14 cellular contexts compared by ENCODE assay signal in genomic region chr10:35035641-35036040, GRCh38.
"Had no signal": no experiment of that assay in that cellular context is flagged by ENCODE, and none has a peak within 500 bp of the region (broad histone marks: within the 10 kb centered on the region; RNA-seq: fewer than 3 reads in every experiment).

No MANE protein-coding gene starts in this region.

- H3K9me3 Mint-ChIP-seq: dendritic cell treated with granulocyte-macrophage colony-stimulating factor and Interleukin-4, amounts not matched to agents 40 ng/mL and 50 ng/mL, for 4 days; effector memory CD8-positive, alpha-beta T cell; naive B cell had no signal

- H3K27ac Mint-ChIP-seq: dendritic cell treated with granulocyte-macrophage colony-stimulating factor and Interleukin-4, amounts not matched to agents 40 ng/mL and 50 ng/mL, for 4 days had no signal

- ATAC-seq: effector memory CD8-positive, alpha-beta T cell had no signal

- H3K4me1 ChIP-seq: parathyroid adenoma had no signal

- H3K4me3 Mint-ChIP-seq: dendritic cell treated with granulocyte-macrophage colony-stimulating factor and Interleukin-4, amounts not matched to agents 40 ng/mL and 50 ng/mL, for 4 days; effector memory CD8-positive, alpha-beta T cell; naive B cell had no signal

- H3K27ac ChIP-seq: brain microvascular endothelial cell, neutrophil, parathyroid adenoma, VCaP had no signal

- H3K27me3 ChIP-seq: brain microvascular endothelial cell, neutrophil had no signal

- H3K27me3 Mint-ChIP-seq: dendritic cell treated with granulocyte-macrophage colony-stimulating factor and Interleukin-4, amounts not matched to agents 40 ng/mL and 50 ng/mL, for 4 days; effector memory CD8-positive, alpha-beta T cell; naive B cell had no signal

- H3K9me3 ChIP-seq: neutrophil had no signal

- DNase-seq: activated CD4-positive, alpha-beta T cell treated with anti-CD3 and anti-CD28 coated beads for 1 hour; activated CD4-positive, alpha-beta T cell treated with anti-CD3 and anti-CD28 coated beads, Interleukin-2, amount 50 U/mL, for 4 hours; activated naive CD4-positive, alpha-beta T cell treated with anti-CD3 and anti-CD28 coated beads, Interleukin-2, amount 50 U/mL, for 16 hours; amniotic stem cell; brain microvascular endothelial cell; effector memory CD8-positive, alpha-beta T cell; islet precursor cell; naive B cell; stimulated activated CD4-positive, alpha-beta T cell treated with anti-CD3 and anti-CD28 coated beads, Interleukin-12 subunit alpha, Interleukin-12 subunit beta, amount 100 ng/mL, for 4 hours; stimulated activated CD4-positive, alpha-beta T cell treated with anti-CD3 and anti-CD28 coated beads, Interleukin-2, amount 100 ng/mL, for 24 hours had no signal
